1 cellular context compared by ENCODE assay signal in the genomic region with DNA sequence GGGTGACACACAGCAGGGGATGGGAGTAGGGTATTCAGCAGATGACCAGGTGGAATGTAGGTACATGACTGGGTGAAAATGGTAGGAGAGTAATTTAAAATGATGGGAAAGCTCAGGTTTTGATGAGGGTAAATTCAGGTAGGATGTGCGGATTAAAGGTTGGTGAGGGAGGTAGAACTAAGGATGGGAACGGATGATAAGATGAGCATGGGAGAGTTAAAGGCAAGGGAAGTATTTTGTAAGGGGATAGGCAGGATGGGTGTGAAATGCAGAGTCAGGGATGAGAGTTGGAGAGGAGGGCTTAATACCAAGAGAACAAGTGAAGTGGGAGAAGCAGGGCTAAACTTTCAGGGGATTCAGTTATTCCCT.
TF ChIP-seq lines count a peak whose summit lies in the region.

No MANE protein-coding gene starts in this region.

TF ChIP-seq in neural cell, 6 proteins besides CTCF, POLR2A, EP300 and RAD21 (continued from another document):
- TF ChIP-seq, protein P1, sequence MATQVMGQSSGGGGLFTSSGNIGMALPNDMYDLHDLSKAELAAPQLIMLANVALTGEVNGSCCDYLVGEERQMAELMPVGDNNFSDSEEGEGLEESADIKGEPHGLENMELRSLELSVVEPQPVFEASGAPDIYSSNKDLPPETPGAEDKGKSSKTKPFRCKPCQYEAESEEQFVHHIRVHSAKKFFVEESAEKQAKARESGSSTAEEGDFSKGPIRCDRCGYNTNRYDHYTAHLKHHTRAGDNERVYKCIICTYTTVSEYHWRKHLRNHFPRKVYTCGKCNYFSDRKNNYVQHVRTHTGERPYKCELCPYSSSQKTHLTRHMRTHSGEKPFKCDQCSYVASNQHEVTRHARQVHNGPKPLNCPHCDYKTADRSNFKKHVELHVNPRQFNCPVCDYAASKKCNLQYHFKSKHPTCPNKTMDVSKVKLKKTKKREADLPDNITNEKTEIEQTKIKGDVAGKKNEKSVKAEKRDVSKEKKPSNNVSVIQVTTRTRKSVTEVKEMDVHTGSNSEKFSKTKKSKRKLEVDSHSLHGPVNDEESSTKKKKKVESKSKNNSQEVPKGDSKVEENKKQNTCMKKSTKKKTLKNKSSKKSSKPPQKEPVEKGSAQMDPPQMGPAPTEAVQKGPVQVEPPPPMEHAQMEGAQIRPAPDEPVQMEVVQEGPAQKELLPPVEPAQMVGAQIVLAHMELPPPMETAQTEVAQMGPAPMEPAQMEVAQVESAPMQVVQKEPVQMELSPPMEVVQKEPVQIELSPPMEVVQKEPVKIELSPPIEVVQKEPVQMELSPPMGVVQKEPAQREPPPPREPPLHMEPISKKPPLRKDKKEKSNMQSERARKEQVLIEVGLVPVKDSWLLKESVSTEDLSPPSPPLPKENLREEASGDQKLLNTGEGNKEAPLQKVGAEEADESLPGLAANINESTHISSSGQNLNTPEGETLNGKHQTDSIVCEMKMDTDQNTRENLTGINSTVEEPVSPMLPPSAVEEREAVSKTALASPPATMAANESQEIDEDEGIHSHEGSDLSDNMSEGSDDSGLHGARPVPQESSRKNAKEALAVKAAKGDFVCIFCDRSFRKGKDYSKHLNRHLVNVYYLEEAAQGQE (IDR thresholded peaks at IDR 0.05; ENCODE audit: borderline replicate concordance): no peak
- TF ChIP-seq EZH2 (IDR thresholded peaks at IDR 0.05; ENCODE audit: borderline replicate concordance, insufficient read depth, low read length, poor library complexity, severe bottlenecking) (no peak), TAF1 (IDR thresholded peaks at IDR 0.05; ENCODE audit: low read depth) (no peak)
